ENCODE assay signal across 8 cellular contexts in the genomic region with DNA sequence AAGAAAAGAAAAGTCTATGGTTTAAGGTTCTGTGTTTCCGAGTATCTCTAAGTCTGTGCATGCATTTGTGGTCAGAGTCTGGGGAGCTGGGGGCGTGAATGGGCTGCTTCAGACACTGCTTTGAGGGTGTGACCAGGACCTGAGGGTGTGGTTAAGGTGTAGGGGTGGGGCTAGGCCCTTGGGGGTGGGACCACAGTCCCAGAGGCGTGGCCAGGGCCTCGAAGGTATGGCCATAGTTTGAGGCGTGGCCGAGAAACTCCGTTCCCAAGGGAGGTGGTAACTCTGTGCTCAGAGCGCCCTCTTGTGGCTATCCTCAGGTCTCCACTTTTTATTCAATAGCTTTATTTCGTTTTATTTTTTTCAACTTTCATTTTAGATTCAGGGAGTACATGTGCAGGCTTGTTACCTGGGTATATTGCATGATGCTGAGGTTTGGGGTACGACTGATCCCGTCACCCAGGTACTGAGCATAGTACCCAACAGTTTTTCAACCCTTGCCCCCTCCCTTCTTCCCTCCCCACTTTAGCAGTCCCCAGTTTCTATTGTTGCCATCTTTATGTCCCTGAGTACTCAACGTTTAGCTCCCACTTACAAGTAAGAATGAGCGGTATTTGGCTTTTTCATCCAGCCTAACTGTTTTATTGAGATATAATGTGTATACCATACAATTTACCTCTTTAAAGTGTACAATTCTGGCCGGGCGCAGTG. TPM values are rescaled to one million over a fixed set of nuclear protein-coding genes. Genes with fewer than 3 reads are reported as not detected.
DNase-seq lines count a peak whose midpoint lies in the region; ATAC-seq, FAIRE-seq and TF ChIP-seq lines count a peak whose summit lies in the region.

No MANE protein-coding gene starts in this region.

- H3K27ac Mint-ChIP-seq in type B pancreatic cell = peak overlapping the region; percentile 77

- peak; percentile 78 for TF ChIP-seq CTCF in GM10248 (IDR thresholded peaks at IDR 0.05; ENCODE audit: control extremely low read depth, extremely low read depth, low read depth, missing control alignments)
- TF ChIP-seq CTCF in pancreas (IDR thresholded peaks at IDR 0.05) = peak; percentile 75 to 88 (median 80)
- TF ChIP-seq CTCF in type B pancreatic cell (conservative IDR thresholded peaks at IDR 0.05) = peak; percentile 95

- no peaks in the 10 kb centered on the region for H3K27me3 ChIP-seq in pancreas

- peaks cover 15% of the 10 kb centered on the region for H3K27me3 Mint-ChIP-seq in type B pancreatic cell

- no peaks in the 10 kb centered on the region for H3K36me3 Mint-ChIP-seq in type B pancreatic cell

- H3K9me3 ChIP-seq in pancreas = no peaks in the 10 kb centered on the region

- ATAC-seq in HG02588 (IDR thresholded peaks at IDR 0.05; ENCODE audit: unreplicated experiment) (peak; percentile 96), pancreas (peak; percentile 99 to 100 (median 100))

- no peak overlapping the region for H3K4me3 Mint-ChIP-seq in type B pancreatic cell

- DNase-seq in GM10248 (ENCODE audit: extremely low spot score) (peak; percentile 99), NCI-H1048 (lab: John Stamatoyannopoulos, UW) (peak; percentile 84), SK-MEL-5 (ENCODE audit: low read depth, low spot score) (peak; percentile 94), germinal center (ENCODE audit: low spot score) (peak; percentile 99), pancreas (peak; percentile 94 to 98 (median 96)), type B pancreatic cell (ENCODE audit: extremely low spot score, unreplicated experiment) (peak; percentile 89)
- DNase-seq in activated naive CD4-positive, alpha-beta T cell (lab: John Stamatoyannopoulos, UW) = peak; percentile 84 to 96 (median 91)

- H3K36me3 ChIP-seq in pancreas = no peaks in the 10 kb centered on the region

- POLR2A ChIA-PET in GM10248 (lab: Yijun Ruan, JAX) = interaction anchor here (0.6 to 1.2 kb wide), 6 partner anchors 18 to 1277 kb away, joined by 3 to 5 read pairs (median 4); partner anchors contain the start of gene VASP

- H3K9me3 Mint-ChIP-seq in type B pancreatic cell = no peaks in the 10 kb centered on the region

- H3K4me1 Mint-ChIP-seq in type B pancreatic cell (ENCODE audit: unreplicated experiment) = peaks cover 6% of the 10 kb centered on the region

- FAIRE-seq in pancreas (lab: Jason Lieb, UNC) = peak; percentile 51

- in situ Hi-C loops in SK-MEL-5 (cut with HindIII; ENCODE audit: low pct_unique_long_range_greater_than_20kb, low sequenced_read_pairs) = no loop called here

- 15 to 16% methylated on average over 15 of the region's 15 CpGs for WGBS in pancreas, 2 donors

- H3K4me1 ChIP-seq in pancreas = no peaks in the 10 kb centered on the region

- CTCF ChIA-PET in GM10248 (lab: Yijun Ruan, JAX) = interaction anchor here (0.6 to 18.3 kb wide), 44 partner anchors 9 to 1102 kb away, joined by 3 to 513 read pairs (median 6); partner anchors contain the start of genes BCL3 and NECTIN2

- no peak overlapping the region for H3K27ac ChIP-seq in pancreas

- H3K4me3 ChIP-seq in pancreas = no peak overlapping the region

- intact Hi-C loops in pancreas (cut with DNase I) = loop anchor here in 1 of 3 donors (10.0 kb wide), 1 partner anchor 86 kb away; no protein-coding TSS in a partner anchor

RNA-seq across cellular contexts. Expression of gene CBLC, which starts 7.0 kb away (rescaled TPM):
- total RNA-seq in SK-MEL-5 (2014; rRNA removed; shearing (Covaris generic)) = not detected in 2 replicates
- not detected in 2 replicates for polyA plus RNA-seq in SK-MEL-5 (2015; cell fraction: cytosol; rRNA removed)
- polyA plus RNA-seq in SK-MEL-5 (2015; cell fraction: nucleus; rRNA removed) = not detected in 2 replicates
- total RNA-seq in pancreas (10 to 100 TPM; 10.1 to 14.8 (median 12.1) TPM), type B pancreatic cell (ENCODE audit: low replicate concordance) (13.9 and 37.7 TPM in 2 replicates)
- polyA plus RNA-seq in pancreas = 10 to 100 TPM; 16.5 to 29.7 TPM

RNA-seq across cellular contexts. Expression of gene BCL3, which starts 22.2 kb away (rescaled TPM):
- 2.7 and 3.7 TPM in 2 replicates for total RNA-seq in SK-MEL-5 (2014; rRNA removed; shearing (Covaris generic))
- 40.6 and 50.8 TPM in 2 replicates for polyA plus RNA-seq in SK-MEL-5 (2015; cell fraction: cytosol; rRNA removed)
- polyA plus RNA-seq in SK-MEL-5 (2015; cell fraction: nucleus; rRNA removed) = 32.8 and 68.9 TPM in 2 replicates
- total RNA-seq in pancreas (10 to 100 TPM; 13.9 to 50.3 (median 30.0) TPM), type B pancreatic cell (ENCODE audit: low replicate concordance) (18.9 and 41.2 TPM in 2 replicates)
- 100 to 1,000 TPM in 1 of 2 donors, 10 to 100 TPM in 1; 79.9 to 113 TPM for polyA plus RNA-seq in pancreas

RNA-seq across cellular contexts. Expression of gene BCAM, which starts 38.2 kb away (rescaled TPM):
- 1.1 and 2.1 TPM in 2 replicates for total RNA-seq in SK-MEL-5 (2014; rRNA removed; shearing (Covaris generic))
- polyA plus RNA-seq in SK-MEL-5 (2015; cell fraction: cytosol; rRNA removed) = 10.1 and 11.4 TPM in 2 replicates
- 5.0 and 6.3 TPM in 2 replicates for polyA plus RNA-seq in SK-MEL-5 (2015; cell fraction: nucleus; rRNA removed)
- total RNA-seq in pancreas (10 to 100 TPM; 28.8 to 74.5 (median 40.5) TPM), type B pancreatic cell (ENCODE audit: low replicate concordance) (105 and 124 TPM in 2 replicates)
- polyA plus RNA-seq in pancreas = 100 to 1,000 TPM in 1 of 2 donors, 10 to 100 TPM in 1; 99.5 to 140 TPM

Comparison
In these comparisons a context has a peak if more than half of its experiments do, and no peak if none do; other contexts are left out.
1. RNA of gene CBLC, which starts 7.0 kb away (total RNA-seq): 13.9 to 37.7 TPM in type B pancreatic cell and 10.1 to 14.8 TPM in pancreas; not detected in SK-MEL-5; every median in the first group is over 10 times any median in the second.
2. Peak in every context shown above with its lines, with median percentiles within 50 percentile points of each other: DNase-seq and CTCF ChIP-seq.